Comparison of ENCODE assay signal across 1 cellular context in the genomic region with DNA sequence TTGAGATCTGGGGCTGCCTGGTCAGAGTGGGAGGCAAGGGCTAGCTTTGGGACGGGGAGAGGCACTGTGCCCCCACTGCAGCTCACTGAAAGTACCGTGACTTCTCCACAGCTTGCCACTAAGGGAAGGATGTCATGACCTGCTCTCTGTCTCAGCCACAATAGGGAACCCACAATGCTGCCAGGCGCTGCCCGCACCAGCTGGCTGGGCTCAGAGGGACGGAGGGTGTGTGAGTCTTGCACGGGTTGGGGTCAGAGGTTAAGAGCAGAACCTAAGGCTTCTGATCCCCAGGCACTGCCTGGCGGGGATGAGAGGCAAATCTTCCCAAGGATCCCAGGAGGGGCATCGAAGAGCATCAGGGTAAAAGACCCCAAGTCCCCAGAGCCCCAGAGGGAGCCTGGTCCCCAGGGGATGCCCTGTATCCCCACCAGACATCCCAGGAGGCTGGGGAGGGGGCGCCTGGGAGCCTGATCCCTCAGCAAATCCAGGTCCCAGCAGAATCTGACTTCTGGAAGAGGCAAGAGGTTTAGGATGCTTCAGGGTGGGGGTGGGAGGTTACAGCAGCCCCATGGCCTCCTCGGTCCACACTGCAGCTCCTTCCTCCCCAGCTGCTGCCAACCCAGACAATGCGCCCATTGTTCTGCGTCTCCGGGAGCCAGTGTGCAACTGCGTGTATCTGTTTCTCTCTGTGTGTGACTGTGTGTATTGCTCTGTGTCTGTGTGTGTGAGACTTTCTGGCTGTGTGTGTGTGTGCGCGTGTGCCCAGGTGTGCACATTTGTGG.
TF ChIP-seq lines count a peak whose summit lies in the region.

No MANE protein-coding gene starts in this region.

TF ChIP-seq in WTC11, 78 proteins besides CTCF, POLR2A, EP300 and RAD21 (continued from another document):
- no peak for TF ChIP-seq ARID4B (CRISPR knock-in tag; IDR thresholded peaks at IDR 0.05; ENCODE audit: borderline replicate concordance)
- TF ChIP-seq ZBTB21 (CRISPR knock-in tag; IDR thresholded peaks at IDR 0.05; ENCODE audit: borderline replicate concordance): no peak
- TF ChIP-seq, protein P1, sequence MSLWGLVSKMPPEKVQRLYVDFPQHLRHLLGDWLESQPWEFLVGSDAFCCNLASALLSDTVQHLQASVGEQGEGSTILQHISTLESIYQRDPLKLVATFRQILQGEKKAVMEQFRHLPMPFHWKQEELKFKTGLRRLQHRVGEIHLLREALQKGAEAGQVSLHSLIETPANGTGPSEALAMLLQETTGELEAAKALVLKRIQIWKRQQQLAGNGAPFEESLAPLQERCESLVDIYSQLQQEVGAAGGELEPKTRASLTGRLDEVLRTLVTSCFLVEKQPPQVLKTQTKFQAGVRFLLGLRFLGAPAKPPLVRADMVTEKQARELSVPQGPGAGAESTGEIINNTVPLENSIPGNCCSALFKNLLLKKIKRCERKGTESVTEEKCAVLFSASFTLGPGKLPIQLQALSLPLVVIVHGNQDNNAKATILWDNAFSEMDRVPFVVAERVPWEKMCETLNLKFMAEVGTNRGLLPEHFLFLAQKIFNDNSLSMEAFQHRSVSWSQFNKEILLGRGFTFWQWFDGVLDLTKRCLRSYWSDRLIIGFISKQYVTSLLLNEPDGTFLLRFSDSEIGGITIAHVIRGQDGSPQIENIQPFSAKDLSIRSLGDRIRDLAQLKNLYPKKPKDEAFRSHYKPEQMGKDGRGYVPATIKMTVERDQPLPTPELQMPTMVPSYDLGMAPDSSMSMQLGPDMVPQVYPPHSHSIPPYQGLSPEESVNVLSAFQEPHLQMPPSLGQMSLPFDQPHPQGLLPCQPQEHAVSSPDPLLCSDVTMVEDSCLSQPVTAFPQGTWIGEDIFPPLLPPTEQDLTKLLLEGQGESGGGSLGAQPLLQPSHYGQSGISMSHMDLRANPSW (CRISPR knock-in tag; conservative IDR thresholded peaks at IDR 0.05; ENCODE audit: low read depth): no peak
- no peak for TF ChIP-seq ZNF121 (CRISPR knock-in tag; IDR thresholded peaks at IDR 0.05)
- TF ChIP-seq ZNF512 (CRISPR knock-in tag; IDR thresholded peaks at IDR 0.05; ENCODE audit: borderline replicate concordance): no peak
